11 cellular contexts compared by ENCODE assay signal in genomic region chr2:64283015-64283570, GRCh38.
DNase-seq lines count a peak whose midpoint lies in the region; ATAC-seq lines count a peak whose summit lies in the region.
"Had no signal": no experiment of that assay in that cellular context is flagged by ENCODE, and none has a peak within 500 bp of the region (broad histone marks: within the 10 kb centered on the region; RNA-seq: fewer than 3 reads in every experiment).

No MANE protein-coding gene starts in this region.

- 100% methylated on average over 1 of the region's 4 CpGs for WGBS in trophoblast cell (ENCODE audit: extremely low coverage, insufficient coverage, insufficient read length)

- H3K79me1 ChIP-seq in trophoblast cell (ENCODE audit: low read length): peaks cover 4% of the 10 kb centered on the region

- no peaks in the 10 kb centered on the region for H3K79me2 ChIP-seq in trophoblast cell (ENCODE audit: control insufficient read depth, insufficient read depth, low read length, poor library complexity)

- peak overlapping the region; percentile 49 for H3K27ac ChIP-seq in KOPT-K1 (ENCODE audit: low read depth, low read length, poor library complexity, severe bottlenecking)
- H3K27ac ChIP-seq in trophoblast cell (ENCODE audit: low read depth, low read length): no peak overlapping the region
- H3K27ac ChIP-seq: SJCRH30 had no signal

- no peak overlapping the region for H2AFZ ChIP-seq in trophoblast cell (ENCODE audit: insufficient read depth, low read length, poor library complexity)

- ATAC-seq in GM18499 (IDR thresholded peaks at IDR 0.05; ENCODE audit: insufficient read depth, unreplicated experiment) (peak; percentile 11), GM21786 (IDR thresholded peaks at IDR 0.05; ENCODE audit: unreplicated experiment) (peak; percentile 11)

- no peak overlapping the region for H3K9ac ChIP-seq in trophoblast cell (ENCODE audit: low read length)

- H3K18ac ChIP-seq in trophoblast cell (ENCODE audit: low read length): no peak overlapping the region

- H4K8ac ChIP-seq in trophoblast cell (ENCODE audit: low read depth, low read length): no peak overlapping the region

- peak overlapping the region; percentile 46 for H2BK12ac ChIP-seq in trophoblast cell (ENCODE audit: low read length)

- no peak overlapping the region for H3K4me2 ChIP-seq in trophoblast cell (ENCODE audit: low read length)

- peak overlapping the region; percentile 64 for H2BK120ac ChIP-seq in trophoblast cell (ENCODE audit: insufficient read depth, low read length, poor library complexity)

- no peaks in the 10 kb centered on the region for H3K36me3 ChIP-seq in KOPT-K1 (ENCODE audit: insufficient read depth, low read length)
- no peaks in the 10 kb centered on the region for H3K36me3 ChIP-seq in trophoblast cell (ENCODE audit: control insufficient read depth in 1 of 2, insufficient read depth in 2 of 2, low read length in 2 of 2)
- H3K36me3 ChIP-seq: SJCRH30 had no signal

- H2AK5ac ChIP-seq in trophoblast cell (ENCODE audit: low read length): no peak overlapping the region

- H3K4ac ChIP-seq in trophoblast cell (ENCODE audit: low read depth, low read length): no peak overlapping the region

- H3K23ac ChIP-seq in trophoblast cell (ENCODE audit: low read length): no peak overlapping the region

- H3K27me3 ChIP-seq in trophoblast cell (ENCODE audit: insufficient read depth, low read length): no peaks in the 10 kb centered on the region
- H3K27me3 ChIP-seq: SJCRH30 had no signal

- no peaks in the 10 kb centered on the region for H3K9me3 ChIP-seq in KOPT-K1 (ENCODE audit: insufficient read depth, low read length, poor library complexity, severe bottlenecking)
- no peaks in the 10 kb centered on the region for H3K9me3 ChIP-seq in trophoblast cell (ENCODE audit: insufficient read depth, low read depth, low read length)

- H3K4me1 ChIP-seq in trophoblast cell (ENCODE audit: control insufficient read depth in 1 of 2, insufficient read depth in 2 of 2, low read length in 2 of 2): peaks cover 4 to 13% of the 10 kb centered on the region in 2 experiments

- H2BK5ac ChIP-seq in trophoblast cell (ENCODE audit: low read depth, low read length, poor library complexity): no peak overlapping the region

- no peak overlapping the region for H3K14ac ChIP-seq in trophoblast cell (ENCODE audit: low read length)

- no peak overlapping the region for H4K12ac ChIP-seq in trophoblast cell (ENCODE audit: low read depth, low read length)

- no peak overlapping the region for H3K4me3 ChIP-seq in trophoblast cell (ENCODE audit: low read depth, low read length)
- H3K4me3 ChIP-seq: SJCRH30 had no signal

- H4K91ac ChIP-seq in trophoblast cell (ENCODE audit: low read depth, low read length): peak overlapping the region; percentile 13

- DNase-seq in trophoblast cell (no peak), GM19240 (ENCODE audit: insufficient read length, low spot score) (no peak), DMS153 (lab: John Stamatoyannopoulos, UW) (no peak), DMS 273 (lab: John Stamatoyannopoulos, UW; ENCODE audit: unreplicated experiment) (no peak), Ammon's horn (ENCODE audit: low spot score) (no peak)
- DNase-seq: DMS 273 treated with DMSO at 0.1 percent for 48 hours, NCI-H2081 treated with DMSO at 0.1 percent for 48 hours, SJCRH30 had no signal
